Comparison of ENCODE assay signal across 8 cellular contexts in genomic region chr1:207867136-207868081, GRCh38. TPM values are rescaled to one million over a fixed set of nuclear protein-coding genes. Genes with fewer than 3 reads are reported as not detected.
DNase-seq lines count a peak whose midpoint lies in the region; ATAC-seq, FAIRE-seq and TF ChIP-seq lines count a peak whose summit lies in the region.

No MANE protein-coding gene starts in this region.

- no peak for ATAC-seq in WTC11
- ATAC-seq in naive thymus-derived CD8-positive, alpha-beta T cell = peak; percentile 30 to 42

- no peaks in the 10 kb centered on the region for H4K20me1 ChIP-seq in DOHH2 (ENCODE audit: control insufficient read depth, insufficient read depth, low read depth, low read length)

- no peaks in the 10 kb centered on the region for H3K27me3 ChIP-seq in DOHH2 (ENCODE audit: control insufficient read depth, low read length)

- no peaks in the 10 kb centered on the region for H3K36me3 Mint-ChIP-seq in WTC11
- H3K36me3 Mint-ChIP-seq in naive thymus-derived CD8-positive, alpha-beta T cell = peaks cover 0 to 37% (median 0%) of the 10 kb centered on the region in 3 donors

- no peaks in the 10 kb centered on the region; the same call in 1 of the 2 replicates for H3K36me3 ChIP-seq in DOHH2 (ENCODE audit: control insufficient read depth, low read length)

- POLR2A ChIA-PET in WTC11 (lab: Charles Lee) = no interaction called here
- POLR2A ChIA-PET in naive thymus-derived CD8-positive, alpha-beta T cell (lab: Charles Lee) = interaction anchor here (0.8 to 16.6 kb wide), 13 partner anchors 9 to 96 kb away, joined by 3 to 462 read pairs (median 10); no protein-coding TSS in a partner anchor

- DNase-seq in WTC11 (ENCODE audit: low spot score) = no peak
- no peak for DNase-seq in epithelial cell of prostate (ENCODE audit: low read depth, low spot score)
- DNase-seq in naive thymus-derived CD8-positive, alpha-beta T cell = peak in 8 of 10 donors; percentile 10 to 69 (median 44)
- no peak for DNase-seq in NCI-H526 treated with DMSO at 0.1 percent for 48 hours (lab: John Stamatoyannopoulos, UW)
- DNase-seq in activated gamma-delta T cell (lab: John Stamatoyannopoulos, UW) = no peak
- no peak for DNase-seq in DMS153 (lab: John Stamatoyannopoulos, UW)
- DNase-seq in GM12892 (ENCODE audit: insufficient read length) = no peak

- H3F3A ChIP-seq in DOHH2 (ENCODE audit: control insufficient read depth, insufficient read depth) = no peaks in the 10 kb centered on the region

- H3K4me3 Mint-ChIP-seq in WTC11 = peak overlapping the region; percentile 41; the same call in 1 of the 2 replicates
- H3K4me3 Mint-ChIP-seq in naive thymus-derived CD8-positive, alpha-beta T cell = peak overlapping the region; percentile 92 to 98 (median 95)

- H3K9me3 Mint-ChIP-seq in WTC11 = no peaks in the 10 kb centered on the region
- no peaks in the 10 kb centered on the region for H3K9me3 Mint-ChIP-seq in naive thymus-derived CD8-positive, alpha-beta T cell

- peaks cover 28% of the 10 kb centered on the region for H3K27me3 Mint-ChIP-seq in WTC11 (ENCODE audit: low read depth)
- no peaks in the 10 kb centered on the region for H3K27me3 Mint-ChIP-seq in naive thymus-derived CD8-positive, alpha-beta T cell

- peak overlapping the region; percentile 95 for H3K4me2 ChIP-seq in DOHH2 (ENCODE audit: low read length)

- H3K27ac ChIP-seq in DOHH2 (ENCODE audit: low read depth, low read length) = no peak overlapping the region
- peak overlapping the region; percentile 82 for H3K27ac ChIP-seq in epithelial cell of prostate

- peaks cover 4% of the 10 kb centered on the region for H3K79me2 ChIP-seq in DOHH2 (ENCODE audit: control insufficient read depth, low read length)

- peak overlapping the region; percentile 89 for H3K4me3 ChIP-seq in DOHH2 (ENCODE audit: low read length)

- TF ChIP-seq POLR2A in GM12892 (IDR thresholded peaks at IDR 0.05; ENCODE audit: low read depth, low read length) = no peak

- CTCF ChIA-PET in WTC11 (lab: Charles Lee) = interaction anchor here (1.1 to 6.2 kb wide), 19 partner anchors 9 to 959 kb away, joined by 3 to 70 read pairs (median 10); partner anchors contain the start of gene CD34

- peaks cover 11% of the 10 kb centered on the region for H3K4me1 Mint-ChIP-seq in WTC11
- H3K4me1 Mint-ChIP-seq in naive thymus-derived CD8-positive, alpha-beta T cell = peaks cover 65 to 87% (median 84%) of the 10 kb centered on the region in 4 donors

- TF ChIP-seq CTCF in DOHH2 (IDR thresholded peaks at IDR 0.05; ENCODE audit: low read depth, low read length, poor library complexity, severe bottlenecking) (no peak), WTC11 (IDR thresholded peaks at IDR 0.05) (no peak)

- no peaks in the 10 kb centered on the region for H3K9me2 ChIP-seq in DOHH2 (replicated peaks; ENCODE audit: control insufficient read depth, low read length)

- no peak overlapping the region for H3K27ac Mint-ChIP-seq in WTC11
- peak overlapping the region in 9 of 10 donors; percentile 87 to 98 (median 94) for H3K27ac Mint-ChIP-seq in naive thymus-derived CD8-positive, alpha-beta T cell

- H3K9me3 ChIP-seq in DOHH2 (ENCODE audit: control insufficient read depth, insufficient read depth, low read length) = no peaks in the 10 kb centered on the region

- no peak for FAIRE-seq in GM12892 (lab: Jason Lieb, UNC)

- H3K4me1 ChIP-seq in DOHH2 (ENCODE audit: control insufficient read depth, low read length) = peaks cover 30% of the 10 kb centered on the region

TF ChIP-seq in WTC11, 78 proteins besides CTCF, POLR2A, EP300 and RAD21 (continues in another document):
- no peak for TF ChIP-seq RELA (CRISPR knock-in tag; IDR thresholded peaks at IDR 0.05; ENCODE audit: borderline replicate concordance)
- TF ChIP-seq HMGXB4 (CRISPR knock-in tag; IDR thresholded peaks at IDR 0.05) = no peak
- no peak for TF ChIP-seq E2F5 (CRISPR knock-in tag; IDR thresholded peaks at IDR 0.05)
- no peak for TF ChIP-seq MAX (CRISPR knock-in tag; IDR thresholded peaks at IDR 0.05)
- no peak for TF ChIP-seq NFE2L1 (CRISPR knock-in tag; IDR thresholded peaks at IDR 0.05)
- no peak for TF ChIP-seq EMX1 (CRISPR knock-in tag; IDR thresholded peaks at IDR 0.05)
- no peak for TF ChIP-seq ATF2 (CRISPR knock-in tag; IDR thresholded peaks at IDR 0.05; ENCODE audit: borderline replicate concordance, low read depth)
- no peak for TF ChIP-seq ZNF281 (CRISPR knock-in tag; IDR thresholded peaks at IDR 0.05)

RNA-seq across cellular contexts. Expression of gene CD34, which starts 43.5 kb away (rescaled TPM):
- total RNA-seq in WTC11 (2021) = 0.18 to 0.35 TPM (median 0.27 TPM) in 3 replicates
- total RNA-seq in naive thymus-derived CD8-positive, alpha-beta T cell = not detected
- polyA plus RNA-seq in naive thymus-derived CD8-positive, alpha-beta T cell = not detected
- polyA plus RNA-seq in GM12892 (2012; ENCODE audit: missing spikeins) = not detected

Comparison
In these comparisons a context has a peak if more than half of its experiments do, and no peak if none do; other contexts are left out.
1. DNase-seq: peak in naive thymus-derived CD8-positive, alpha-beta T cell (8 of 10); none in WTC11 (single experiment), epithelial cell of prostate (single experiment), NCI-H526 treated with DMSO at 0.1 percent for 48 hours (single experiment), activated gamma-delta T cell (single experiment), DMS153 (single experiment) and GM12892 (single experiment).